ENCODE assay signal across 19 cellular contexts in the genomic region with DNA sequence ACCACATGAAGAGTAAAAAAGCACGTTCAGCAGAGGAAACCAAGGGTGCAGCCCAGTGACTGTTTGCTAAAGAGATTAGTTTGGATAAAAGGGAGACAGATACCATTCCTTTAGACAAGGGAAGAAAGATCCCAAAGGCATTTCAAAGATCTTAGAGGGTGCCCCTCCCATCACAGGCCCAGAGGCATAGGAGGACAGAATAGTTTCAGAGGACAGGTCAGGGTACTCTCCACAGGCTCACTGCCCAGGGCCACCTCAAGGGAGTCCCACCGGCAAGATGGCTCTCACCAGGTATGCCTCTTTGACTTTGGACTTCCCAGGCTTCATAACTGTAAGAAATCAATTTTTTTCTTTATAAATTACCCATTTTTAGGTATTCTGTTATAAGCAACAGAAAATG. TPM values are rescaled to one million over a fixed set of nuclear protein-coding genes. Genes with fewer than 3 reads are reported as not detected.
A peak's percentile ranks its signal among the peaks of the same experiment; 100 is the strongest.
DNase-seq lines count a peak whose midpoint lies in the region; ATAC-seq, FAIRE-seq and TF ChIP-seq lines count a peak whose summit lies in the region.
"Had no signal": no experiment of that assay in that cellular context is flagged by ENCODE, and none has a peak within 500 bp of the region (broad histone marks: within the 10 kb centered on the region; RNA-seq: fewer than 3 reads in every experiment).

No MANE protein-coding gene starts in this region.

- ATAC-seq in activated B cell treated with CpG ODN at 0.5 μM for 24 hours (ENCODE audit: low read depth) (no peak), mucosa of descending colon (no peak)
- ATAC-seq: CD8-positive, alpha-beta T cell had no signal

- POLR2A ChIA-PET in activated B cell treated with CpG ODN at 0.5 μM for 24 hours (lab: Charles Lee), result interaction anchor here (0.6 to 7.6 kb wide), 4 partner anchors 42 to 142 kb away, joined by 3 to 237 read pairs (median 4); no protein-coding TSS in a partner anchor

- no peak overlapping the region for H3K27ac ChIP-seq in mesendoderm (ENCODE audit: low read depth, low read length)
- H3K27ac ChIP-seq: C4-2B, GM23248 had no signal

- no peak overlapping the region for H2AK5ac ChIP-seq in mesendoderm (ENCODE audit: low read length)

- H3K9ac ChIP-seq in mesendoderm (ENCODE audit: low read length), result no peak overlapping the region
- H3K9ac ChIP-seq: GM23248 had no signal

- H3K4me1 Mint-ChIP-seq in activated B cell treated with CpG ODN at 0.5 μM for 24 hours, result peaks cover 38% of the 10 kb centered on the region

- H3K4me2 ChIP-seq in mesendoderm (ENCODE audit: low read length), result no peak overlapping the region

- H3K79me1 ChIP-seq in mesendoderm (ENCODE audit: low read length), result peaks cover 2% of the 10 kb centered on the region

- no peak overlapping the region for H3K56ac ChIP-seq in mesendoderm (ENCODE audit: low read length)

- H3K18ac ChIP-seq in mesendoderm (ENCODE audit: low read length), result no peak overlapping the region

- no peaks in the 10 kb centered on the region for H3K27me3 ChIP-seq in mesendoderm (ENCODE audit: insufficient read depth, low read length, poor library complexity)
- H3K27me3 ChIP-seq: BE2C had no signal

- CTCF ChIA-PET in activated B cell treated with CpG ODN at 0.5 μM for 24 hours (lab: Charles Lee), result interaction anchor here (1.6 to 8.0 kb wide), 2 partner anchors 143 to 167 kb away, joined by 4 to 427 read pairs; no protein-coding TSS in a partner anchor

- no peaks in the 10 kb centered on the region for H3K9me3 Mint-ChIP-seq in activated B cell treated with CpG ODN at 0.5 μM for 24 hours
- H3K9me3 Mint-ChIP-seq: CD8-positive, alpha-beta T cell; IgD-negative memory B cell had no signal

- H3K4me3 ChIP-seq in mesendoderm (ENCODE audit: low read length) (no peak overlapping the region), mucosa of descending colon (no peak overlapping the region)
- H3K4me3 ChIP-seq: GM23248 had no signal

- no peak overlapping the region for H3K4me3 Mint-ChIP-seq in activated B cell treated with CpG ODN at 0.5 μM for 24 hours
- H3K4me3 Mint-ChIP-seq: CD8-positive, alpha-beta T cell had no signal

- no peaks in the 10 kb centered on the region for H3K27me3 Mint-ChIP-seq in activated B cell treated with CpG ODN at 0.5 μM for 24 hours
- H3K27me3 Mint-ChIP-seq: IgD-negative memory B cell had no signal

- H2BK120ac ChIP-seq in mesendoderm (ENCODE audit: low read depth, low read length), result no peak overlapping the region

- FAIRE-seq in GM18507 (lab: Jason Lieb, UNC), result peak; percentile 38
- FAIRE-seq: A204.1, GM12892, H54 had no signal

- no peak overlapping the region for H4K8ac ChIP-seq in mesendoderm (ENCODE audit: low read depth, low read length)

- H3K4me1 ChIP-seq in mesendoderm (ENCODE audit: control insufficient read depth, low read depth, low read length) (no peaks in the 10 kb centered on the region), mucosa of descending colon (ENCODE audit: low read depth) (no peaks in the 10 kb centered on the region)
- H3K4me1 ChIP-seq: BE2C had no signal

- no peak overlapping the region for H2BK5ac ChIP-seq in mesendoderm (ENCODE audit: low read length)

- TF ChIP-seq CTCF in activated B cell treated with CpG ODN at 0.5 μM for 24 hours (IDR thresholded peaks at IDR 0.05) (no peak), mucosa of descending colon (IDR thresholded peaks at IDR 0.05) (no peak)

- no peaks in the 10 kb centered on the region for H3K36me3 ChIP-seq in mesendoderm (ENCODE audit: control insufficient read depth, insufficient read depth, low read length)
- H3K36me3 ChIP-seq in mucosa of descending colon (ENCODE audit: low read depth), result peaks cover 4% of the 10 kb centered on the region
- H3K36me3 ChIP-seq: BE2C had no signal

- WGBS in mesendoderm (ENCODE audit: extremely low coverage, insufficient coverage, low lambda C conversion rate), result no CpG with 5 or more reads among the region's 2 CpGs

- H2BK15ac ChIP-seq in mesendoderm (replicated peaks; ENCODE audit: low read depth), result no peak overlapping the region

- no peak overlapping the region for H3K4ac ChIP-seq in mesendoderm (ENCODE audit: low read depth, low read length)

- no peak overlapping the region for H4K5ac ChIP-seq in mesendoderm (ENCODE audit: low read length)

- H3K36me3 Mint-ChIP-seq in activated B cell treated with CpG ODN at 0.5 μM for 24 hours (ENCODE audit: low read depth), result peaks cover 6% of the 10 kb centered on the region
- H3K36me3 Mint-ChIP-seq: IgD-negative memory B cell had no signal

- H3K9me3 ChIP-seq in mucosa of descending colon, result no peaks in the 10 kb centered on the region
- H3K9me3 ChIP-seq: BE2C had no signal

- intact Hi-C loops in activated B cell treated with CpG ODN at 0.5 μM for 24 hours (cut with micrococcal nuclease) (loop anchor here (10.0 kb wide), 1 partner anchor 436 kb away; a partner anchor contains a TSS), mucosa of descending colon (cut with DNase I, micrococcal nuclease) (loop anchor here in 1 of 2 donors (5.0 kb wide), 1 partner anchor 144 kb away; no protein-coding TSS in a partner anchor)

- DNase-seq in GM18507 (ENCODE audit: extremely low spot score, insufficient read length, low read depth) (no peak), activated B cell treated with CpG ODN at 0.5 μM for 24 hours (no peak), mesendoderm (peak; percentile 2), mucosa of descending colon (no peak), NCI-H128 (lab: John Stamatoyannopoulos, UW; ENCODE audit: unreplicated experiment) (no peak), Kasumi-1 (lab: John Stamatoyannopoulos, UW) (no peak), NCI-H510A treated with DMSO at 0.1 percent for 48 hours (lab: John Stamatoyannopoulos, UW) (no peak)
- DNase-seq: BE2C; CD8-positive, alpha-beta T cell; COR-L47; DND-41; GDM1; GM23248 had no signal

- peak overlapping the region; percentile 85 for H3K27ac Mint-ChIP-seq in activated B cell treated with CpG ODN at 0.5 μM for 24 hours
- H3K27ac Mint-ChIP-seq: CD8-positive, alpha-beta T cell had no signal

- no peak overlapping the region for H3K23ac ChIP-seq in mesendoderm (ENCODE audit: low read length)

- H3K79me2 ChIP-seq in mesendoderm (ENCODE audit: control insufficient read depth, insufficient read depth, low read length), result peaks cover 1% of the 10 kb centered on the region

RNA-seq across cellular contexts. Expression of a gene that starts 4.7 kb away (rescaled TPM):
- total RNA-seq in activated B cell treated with CpG ODN at 0.5 μM for 24 hours, result 44.5 and 47.5 TPM in 2 replicates
- polyA plus RNA-seq in mesendoderm (2013, experiment 1 of 2), result 22.9 TPM
- polyA plus RNA-seq in mesendoderm (2013, experiment 2 of 2), result 22.1 TPM
- 10 to 100 TPM; 20.7 to 35.4 (median 31.6) TPM for total RNA-seq in mucosa of descending colon

RNA-seq across cellular contexts. Expression of a gene that starts 41.9 kb away (rescaled TPM):
- total RNA-seq in activated B cell treated with CpG ODN at 0.5 μM for 24 hours (45.9 and 53.0 TPM in 2 replicates), mucosa of descending colon (100 to 1,000 TPM in 2 of 3 donors, 10 to 100 TPM in 1; 85.6 to 230 (median 101) TPM)
- polyA plus RNA-seq in mesendoderm (2013, experiment 1 of 2), result 63.9 TPM
- 65.4 TPM for polyA plus RNA-seq in mesendoderm (2013, experiment 2 of 2)

RNA-seq across cellular contexts. Expression of a gene that starts 57.5 kb away (rescaled TPM):
- total RNA-seq in activated B cell treated with CpG ODN at 0.5 μM for 24 hours (187 TPM in 2 replicates), mucosa of descending colon (10 to 100 TPM in 1 of 3 donors, 1 to 10 TPM in 2; 7.1 to 20.3 (median 7.2) TPM)
- 0.41 TPM for polyA plus RNA-seq in mesendoderm (2013, experiment 1 of 2)
- 0.31 TPM for polyA plus RNA-seq in mesendoderm (2013, experiment 2 of 2)
- total RNA-seq: GM23248, HT1080 had no signal
